1 cellular context compared by ENCODE assay signal in the genomic region with DNA sequence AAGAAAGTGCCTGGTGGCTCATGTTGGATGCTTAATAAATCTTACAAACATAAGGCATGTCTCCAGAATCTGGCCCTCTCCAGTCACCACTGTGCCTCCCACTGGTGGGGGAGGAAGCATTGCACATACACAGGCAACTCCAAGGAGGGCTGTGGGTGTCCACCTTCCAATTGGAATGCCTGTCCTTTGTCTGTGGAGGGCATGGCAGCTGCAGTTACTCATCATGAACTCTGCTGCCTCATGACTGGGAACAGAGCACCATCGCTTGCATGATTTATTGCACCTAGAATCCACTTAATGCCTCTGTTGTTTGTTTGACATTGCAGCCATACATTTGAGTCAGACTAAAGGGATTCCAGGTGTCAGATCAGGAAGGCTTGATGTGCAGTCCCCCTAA.
TF ChIP-seq lines count a peak whose summit lies in the region.

No MANE protein-coding gene starts in this region.

TF ChIP-seq in GM23338, 12 proteins besides CTCF, POLR2A, EP300 and RAD21 (continued from another document):
- TF ChIP-seq, protein P1, sequence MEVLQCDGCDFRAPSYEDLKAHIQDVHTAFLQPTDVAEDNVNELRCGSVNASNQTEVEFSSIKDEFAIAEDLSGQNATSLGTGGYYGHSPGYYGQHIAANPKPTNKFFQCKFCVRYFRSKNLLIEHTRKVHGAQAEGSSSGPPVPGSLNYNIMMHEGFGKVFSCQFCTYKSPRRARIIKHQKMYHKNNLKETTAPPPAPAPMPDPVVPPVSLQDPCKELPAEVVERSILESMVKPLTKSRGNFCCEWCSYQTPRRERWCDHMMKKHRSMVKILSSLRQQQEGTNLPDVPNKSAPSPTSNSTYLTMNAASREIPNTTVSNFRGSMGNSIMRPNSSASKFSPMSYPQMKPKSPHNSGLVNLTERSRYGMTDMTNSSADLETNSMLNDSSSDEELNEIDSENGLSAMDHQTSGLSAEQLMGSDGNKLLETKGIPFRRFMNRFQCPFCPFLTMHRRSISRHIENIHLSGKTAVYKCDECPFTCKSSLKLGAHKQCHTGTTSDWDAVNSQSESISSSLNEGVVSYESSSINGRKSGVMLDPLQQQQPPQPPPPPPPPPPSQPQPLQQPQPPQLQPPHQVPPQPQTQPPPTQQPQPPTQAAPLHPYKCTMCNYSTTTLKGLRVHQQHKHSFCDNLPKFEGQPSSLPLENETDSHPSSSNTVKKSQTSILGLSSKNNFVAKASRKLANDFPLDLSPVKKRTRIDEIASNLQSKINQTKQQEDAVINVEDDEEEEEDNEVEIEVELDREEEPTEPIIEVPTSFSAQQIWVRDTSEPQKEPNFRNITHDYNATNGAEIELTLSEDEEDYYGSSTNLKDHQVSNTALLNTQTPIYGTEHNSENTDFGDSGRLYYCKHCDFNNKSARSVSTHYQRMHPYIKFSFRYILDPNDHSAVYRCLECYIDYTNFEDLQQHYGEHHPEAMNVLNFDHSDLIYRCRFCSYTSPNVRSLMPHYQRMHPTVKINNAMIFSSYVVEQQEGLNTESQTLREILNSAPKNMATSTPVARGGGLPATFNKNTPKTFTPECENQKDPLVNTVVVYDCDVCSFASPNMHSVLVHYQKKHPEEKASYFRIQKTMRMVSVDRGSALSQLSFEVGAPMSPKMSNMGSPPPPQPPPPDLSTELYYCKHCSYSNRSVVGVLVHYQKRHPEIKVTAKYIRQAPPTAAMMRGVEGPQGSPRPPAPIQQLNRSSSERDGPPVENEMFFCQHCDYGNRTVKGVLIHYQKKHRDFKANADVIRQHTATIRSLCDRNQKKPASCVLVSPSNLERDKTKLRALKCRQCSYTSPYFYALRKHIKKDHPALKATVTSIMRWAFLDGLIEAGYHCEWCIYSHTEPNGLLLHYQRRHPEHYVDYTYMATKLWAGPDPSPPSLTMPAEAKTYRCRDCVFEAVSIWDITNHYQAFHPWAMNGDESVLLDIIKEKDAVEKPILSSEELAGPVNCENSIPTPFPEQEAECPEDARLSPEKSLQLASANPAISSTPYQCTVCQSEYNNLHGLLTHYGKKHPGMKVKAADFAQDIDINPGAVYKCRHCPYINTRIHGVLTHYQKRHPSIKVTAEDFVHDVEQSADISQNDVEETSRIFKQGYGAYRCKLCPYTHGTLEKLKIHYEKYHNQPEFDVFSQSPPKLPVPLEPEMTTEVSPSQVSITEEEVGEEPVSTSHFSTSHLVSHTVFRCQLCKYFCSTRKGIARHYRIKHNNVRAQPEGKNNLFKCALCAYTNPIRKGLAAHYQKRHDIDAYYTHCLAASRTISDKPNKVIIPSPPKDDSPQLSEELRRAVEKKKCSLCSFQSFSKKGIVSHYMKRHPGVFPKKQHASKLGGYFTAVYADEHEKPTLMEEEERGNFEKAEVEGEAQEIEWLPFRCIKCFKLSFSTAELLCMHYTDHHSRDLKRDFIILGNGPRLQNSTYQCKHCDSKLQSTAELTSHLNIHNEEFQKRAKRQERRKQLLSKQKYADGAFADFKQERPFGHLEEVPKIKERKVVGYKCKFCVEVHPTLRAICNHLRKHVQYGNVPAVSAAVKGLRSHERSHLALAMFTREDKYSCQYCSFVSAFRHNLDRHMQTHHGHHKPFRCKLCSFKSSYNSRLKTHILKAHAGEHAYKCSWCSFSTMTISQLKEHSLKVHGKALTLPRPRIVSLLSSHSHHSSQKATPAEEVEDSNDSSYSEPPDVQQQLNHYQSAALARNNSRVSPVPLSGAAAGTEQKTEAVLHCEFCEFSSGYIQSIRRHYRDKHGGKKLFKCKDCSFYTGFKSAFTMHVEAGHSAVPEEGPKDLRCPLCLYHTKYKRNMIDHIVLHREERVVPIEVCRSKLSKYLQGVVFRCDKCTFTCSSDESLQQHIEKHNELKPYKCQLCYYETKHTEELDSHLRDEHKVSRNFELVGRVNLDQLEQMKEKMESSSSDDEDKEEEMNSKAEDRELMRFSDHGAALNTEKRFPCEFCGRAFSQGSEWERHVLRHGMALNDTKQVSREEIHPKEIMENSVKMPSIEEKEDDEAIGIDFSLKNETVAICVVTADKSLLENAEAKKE (CRISPR knock-in tag; IDR thresholded peaks at IDR 0.05): no peak
- TF ChIP-seq JUNB (IDR thresholded peaks at IDR 0.05; ENCODE audit: unreplicated experiment) (no peak), EZH2 (IDR thresholded peaks at IDR 0.05; ENCODE audit: low read depth, unreplicated experiment) (no peak), CREB1 (CRISPR knock-in tag; IDR thresholded peaks at IDR 0.05; ENCODE audit: low read depth) (no peak), NANOG (IDR thresholded peaks at IDR 0.05; ENCODE audit: borderline replicate concordance) (no peak), POLR2AphosphoS5 (IDR thresholded peaks at IDR 0.05; ENCODE audit: low read depth) (no peak), ZNF114 (CRISPR knock-in tag; IDR thresholded peaks at IDR 0.05) (no peak), STAT1 (IDR thresholded peaks at IDR 0.05; ENCODE audit: unreplicated experiment) (no peak)
